8 cellular contexts compared by ENCODE assay signal in genomic region chr2:38465789-38466127, GRCh38.
DNase-seq lines count a peak whose midpoint lies in the region; ATAC-seq, FAIRE-seq and TF ChIP-seq lines count a peak whose summit lies in the region.

No MANE protein-coding gene starts in this region.

- H3K9me1 ChIP-seq in keratinocyte (ENCODE audit: control insufficient read depth, extremely low read depth, insufficient read depth, low read length): no peaks in the 10 kb centered on the region

- no peaks in the 10 kb centered on the region for H4K20me1 ChIP-seq in Karpas-422 (ENCODE audit: insufficient read depth, low read depth, low read length)
- H4K20me1 ChIP-seq in keratinocyte (ENCODE audit: control insufficient read depth, extremely low read depth, insufficient read depth, low read length): no peaks in the 10 kb centered on the region

- no peak for TF ChIP-seq EP300 in upper lobe of left lung (IDR thresholded peaks at IDR 0.05)

- no peaks in the 10 kb centered on the region for H3K9me2 ChIP-seq in Karpas-422 (replicated peaks; ENCODE audit: insufficient read depth, low read length)

- peak; percentile 21 to 60 (median 48) for TF ChIP-seq CTCF in adrenal gland (IDR thresholded peaks at IDR 0.05)
- peak; percentile 78 to 86 (median 78) for TF ChIP-seq CTCF in keratinocyte (optimal IDR thresholded peaks at IDR 0.05 in 1 of 3, IDR thresholded peaks at IDR 0.05 in 1 of 3, conservative IDR thresholded peaks at IDR 0.05 in 1 of 3; ENCODE audit: extremely low read depth in 1 of 3, insufficient read depth in 2 of 3, low read length in 3 of 3)
- peak in 3 of 6 experiments; percentile 22 to 54 (median 47) for TF ChIP-seq CTCF in upper lobe of left lung (IDR thresholded peaks at IDR 0.05)

- peaks cover 9% of the 10 kb centered on the region for H3K4me1 ChIP-seq in Karpas-422 (ENCODE audit: low read length)
- peaks cover 0 to 7% of the 10 kb centered on the region in 2 donors for H3K4me1 ChIP-seq in adrenal gland (replicated peaks in 1 of 2)
- peaks cover 23% of the 10 kb centered on the region for H3K4me1 ChIP-seq in keratinocyte (ENCODE audit: control insufficient read depth, extremely low read depth, insufficient read depth, low read length)
- H3K4me1 ChIP-seq in upper lobe of left lung: peaks cover 0 to 19% (median 4%) of the 10 kb centered on the region in 4 donors

- H3K9me3 ChIP-seq in Karpas-422 (ENCODE audit: low read length): no peaks in the 10 kb centered on the region
- no peaks in the 10 kb centered on the region for H3K9me3 ChIP-seq in adrenal gland (replicated peaks in 1 of 3)
- H3K9me3 ChIP-seq in keratinocyte (ENCODE audit: control insufficient read depth, low read depth, low read length): no peaks in the 10 kb centered on the region
- no peaks in the 10 kb centered on the region for H3K9me3 ChIP-seq in upper lobe of left lung

- H3K4me3 ChIP-seq in Karpas-422 (ENCODE audit: low read length): no peak overlapping the region
- no peak overlapping the region for H3K4me3 ChIP-seq in adrenal gland
- H3K4me3 ChIP-seq in keratinocyte (ENCODE audit: control insufficient read depth in 2 of 3, extremely low read depth in 1 of 3, insufficient read depth in 2 of 3, low read depth in 1 of 3, low read length in 3 of 3): no peak overlapping the region
- no peak overlapping the region for H3K4me3 ChIP-seq in upper lobe of left lung

- no peak for FAIRE-seq in keratinocyte (lab: Jason Lieb, UNC)

- TF ChIP-seq POLR2A in adrenal gland (IDR thresholded peaks at IDR 0.05) (no peak), upper lobe of left lung (IDR thresholded peaks at IDR 0.05) (no peak)

- H3K27me3 ChIP-seq in Karpas-422 (ENCODE audit: low read length) (no peaks in the 10 kb centered on the region), adrenal gland (no peaks in the 10 kb centered on the region), keratinocyte (ENCODE audit: control insufficient read depth, extremely low read depth, insufficient read depth, low read length) (no peaks in the 10 kb centered on the region), upper lobe of left lung (no peaks in the 10 kb centered on the region)

- peak overlapping the region; percentile 72; the same call in 1 of the 2 replicates for H2AFZ ChIP-seq in Karpas-422 (ENCODE audit: low read length)
- no peak overlapping the region for H2AFZ ChIP-seq in keratinocyte (ENCODE audit: control insufficient read depth, low read length)

- dilution Hi-C loops in keratinocyte (cut with MboI; ENCODE audit: extremely low pct_ligation_motif_present, low sequenced_read_pairs): no loop called here

- H3K9ac ChIP-seq in Karpas-422 (ENCODE audit: low read length): peak overlapping the region; percentile 37; the same call in 1 of the 2 replicates
- H3K9ac ChIP-seq in keratinocyte (ENCODE audit: control insufficient read depth, extremely low read depth, insufficient read depth, low read length): no peak overlapping the region

- intact Hi-C loops in adrenal gland (cut with DNase I): no loop called here

- H3K79me2 ChIP-seq in Karpas-422 (ENCODE audit: low read length): no peaks in the 10 kb centered on the region
- H3K79me2 ChIP-seq in keratinocyte (ENCODE audit: control insufficient read depth, insufficient read depth, low read length): no peaks in the 10 kb centered on the region

- WGBS in adrenal gland, 4 donors: 57 to 60% (median 59%) methylated on average over 4 of the region's 4 CpGs
- 57 to 63% methylated on average over 4 of the region's 4 CpGs for WGBS in upper lobe of left lung, 2 donors

- H3K36me3 ChIP-seq in Karpas-422 (ENCODE audit: insufficient read depth, low read length) (no peaks in the 10 kb centered on the region), adrenal gland (replicated peaks in 1 of 2) (no peaks in the 10 kb centered on the region), keratinocyte (ENCODE audit: control insufficient read depth in 2 of 2, extremely low read depth in 1 of 2, insufficient read depth in 2 of 2, low read length in 2 of 2) (no peaks in the 10 kb centered on the region), upper lobe of left lung (no peaks in the 10 kb centered on the region)

- DNase-seq in stimulated activated CD4-positive, alpha-beta T cell treated with anti-CD3 and anti-CD28 coated beads, Interleukin-2, amount 100 ng/mL, for 4 hours (ENCODE audit: low read depth): peak; percentile 1
- no peak for DNase-seq in stimulated activated CD4-positive, alpha-beta T cell treated with anti-CD3 and anti-CD28 coated beads, Interleukin-12 subunit alpha, Interleukin-12 subunit beta, amount 100 ng/mL, for 4 hours
- peak; percentile 86 for DNase-seq in Karpas-422
- peak; percentile 37 to 71 (median 55) for DNase-seq in adrenal gland
- no peak for DNase-seq in keratinocyte (ENCODE audit: low read depth, low spot score)
- DNase-seq in upper lobe of left lung: peak in 1 of 2 donors; percentile 66
- no peak for DNase-seq in DMS79 treated with DMSO at 0.1 percent for 48 hours (lab: John Stamatoyannopoulos, UW)

- ATAC-seq in upper lobe of left lung (ENCODE audit: low FRiP score in 2 of 2): peak; percentile 36 to 44
- ATAC-seq in GM18861 (IDR thresholded peaks at IDR 0.05; ENCODE audit: unreplicated experiment): no peak

- H3K4me2 ChIP-seq in Karpas-422 (ENCODE audit: low read depth, low read length, poor library complexity, severe bottlenecking): no peak overlapping the region
- no peak overlapping the region for H3K4me2 ChIP-seq in keratinocyte (ENCODE audit: control insufficient read depth, extremely low read depth, insufficient read depth, low read depth, low read length)

- H3K27ac ChIP-seq in Karpas-422 (ENCODE audit: low read length) (no peak overlapping the region), adrenal gland (no peak overlapping the region), keratinocyte (ENCODE audit: control insufficient read depth, insufficient read depth, low read length) (no peak overlapping the region), upper lobe of left lung (no peak overlapping the region)

Comparison
In these comparisons a context has a peak if more than half of its experiments do, and no peak if none do; other contexts are left out.
1. DNase-seq: peak in stimulated activated CD4-positive, alpha-beta T cell treated with anti-CD3 and anti-CD28 coated beads, Interleukin-2, amount 100 ng/mL, for 4 hours (single experiment), Karpas-422 (single experiment) and adrenal gland (7 of 7); none in stimulated activated CD4-positive, alpha-beta T cell treated with anti-CD3 and anti-CD28 coated beads, Interleukin-12 subunit alpha, Interleukin-12 subunit beta, amount 100 ng/mL, for 4 hours (single experiment), keratinocyte (single experiment) and DMS79 treated with DMSO at 0.1 percent for 48 hours (single experiment).